27 cellular contexts compared by ENCODE assay signal in the genomic region with DNA sequence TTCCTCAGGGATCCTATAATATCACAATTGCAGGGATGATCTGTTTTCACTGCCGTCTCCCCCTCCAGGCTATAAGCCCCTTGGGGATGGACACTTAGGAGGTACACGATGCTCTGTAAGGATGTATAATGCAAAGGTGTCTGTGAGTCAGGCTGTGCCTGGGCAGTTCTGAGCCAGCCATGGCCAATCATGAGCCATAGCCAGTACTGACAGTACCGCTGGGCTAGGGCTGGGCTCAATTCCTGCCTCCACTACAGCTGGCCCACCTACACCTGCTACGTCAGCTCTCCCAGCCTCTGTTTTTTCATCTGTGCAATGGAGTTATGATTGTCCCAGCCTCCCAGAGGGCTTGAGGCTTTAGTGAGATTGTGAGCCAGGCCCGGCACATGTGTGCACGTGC. TPM values are rescaled to one million over a fixed set of nuclear protein-coding genes. Genes with fewer than 3 reads are reported as not detected.
"Had no signal": no experiment of that assay in that cellular context is flagged by ENCODE, and none has a peak within 500 bp of the region (broad histone marks: within the 10 kb centered on the region; RNA-seq: fewer than 3 reads in every experiment).

No MANE protein-coding gene starts in this region.

- H2AFZ ChIP-seq: neural progenitor cell had no signal

- H3K4me3 ChIP-seq: left ventricle myocardium inferior, lung, neural progenitor cell, pancreas, prostate gland, sigmoid colon, tibial nerve, uterus had no signal

- H3K27me3 ChIP-seq: pancreas had no signal

- H3K9me3 ChIP-seq: pancreas, prostate gland, sigmoid colon, uterus had no signal

- H3K4me2 ChIP-seq: neural progenitor cell had no signal

- ATAC-seq: natural killer cell; pancreas; right cardiac atrium; stimulated activated memory B cell treated with anti-CD40 and anti-IgM and Interleukin-4, amounts not matched to agents 10 μg/mL and 1 μg/mL and 100 μg/mL, for 72 hours; stimulated activated naive CD8-positive, alpha-beta T cell treated with anti-CD3 and anti-CD28 coated beads, Interleukin-15, amount 100 ng/mL, for 72 hours had no signal

- DNase-seq: immature natural killer cell; left ventricle myocardium inferior; mesendoderm; naive B cell; natural killer cell; nephron progenitor cell; pancreas; retina; right cardiac atrium; sigmoid colon; small intestine; stimulated activated CD4-positive, alpha-beta T cell treated with anti-CD3 and anti-CD28 coated beads, Interleukin-1b, Interleukin-23, amount 100 ng/mL, for 48 hours; stimulated activated CD4-positive, alpha-beta T cell treated with anti-CD3 and anti-CD28 coated beads, Interleukin-2, amount 100 ng/mL, for 48 hours; stimulated activated CD4-positive, alpha-beta T cell treated with anti-CD3 and anti-CD28 coated beads, Interleukin-4, amount 100 ng/mL, for 4 hours; stimulated activated CD8-positive, alpha-beta memory T cell treated with anti-CD3 and anti-CD28 coated beads, Interleukin-4, amount 100 ng/mL, for 48 hours; stimulated activated naive CD4-positive, alpha-beta T cell treated with Interleukin-2 at 50 U/mL for 16 hours; stimulated activated naive CD8-positive, alpha-beta T cell treated with anti-CD3 and anti-CD28 coated beads, Interleukin-15, amount 100 ng/mL, for 72 hours; substantia nigra; uterus had no signal

- H3K9ac ChIP-seq: neural progenitor cell had no signal

- FAIRE-seq: islet of Langerhans, pancreas, small intestine had no signal

- H3K36me3 ChIP-seq: left ventricle myocardium inferior, neural progenitor cell, pancreas, prostate gland, sigmoid colon, tibial nerve, uterus had no signal

- H3K27ac ChIP-seq: left ventricle myocardium inferior, neural progenitor cell, pancreas, prostate gland, sigmoid colon, tibial nerve, uterus had no signal

- H3K4me1 ChIP-seq: neural progenitor cell, pancreas had no signal

RNA-seq across cellular contexts. Expression of a gene that starts 2.8 kb away (rescaled TPM):
- total RNA-seq: kidney epithelial cell, mononuclear cell, natural killer cell, sigmoid colon had no signal
- polyA plus RNA-seq: immature natural killer cell, pancreas had no signal
